In genomic region chr7:132614428-132615076, GRCh38 we compare ENCODE assay signal across 8 cellular contexts. TPM values are rescaled to one million over a fixed set of nuclear protein-coding genes. Genes with fewer than 3 reads are reported as not detected.
DNase-seq lines count a peak whose midpoint lies in the region; ATAC-seq and FAIRE-seq lines count a peak whose summit lies in the region.

No MANE protein-coding gene starts in this region.

- no peak overlapping the region for H3K27ac ChIP-seq in iPS-18a (ENCODE audit: low read length)

- FAIRE-seq in RCC 7860 (lab: Jason Lieb, UNC) = no peak

- H3K27me3 ChIP-seq in iPS-18a (ENCODE audit: control insufficient read depth, insufficient read depth, low read length) = peaks cover 11% of the 10 kb centered on the region

- intact Hi-C loops in activated T-helper 1 cell treated with anti-CD3 and anti-CD28 coated beads, Interleukin-12 subunit alpha, Interleukin-12 subunit beta, Interleukin-2, Interleukin-4 antibody, amounts not matched to agents 30 ng/mL and 10 ng/mL and 1 ng/mL, durations not matched to agents 14 hours and 24 hours and 36 hours (cut with micrococcal nuclease) = no loop called here

- H3K9ac ChIP-seq in iPS-18a (ENCODE audit: low read length) = no peak overlapping the region

- peaks cover 13% of the 10 kb centered on the region for H3K27me3 Mint-ChIP-seq in activated CD4-positive, alpha-beta T cell treated with anti-CD3 and anti-CD28 coated beads, Interleukin-2, amount 10 ng/mL, durations not matched to agents 7 days and 5 days
- H3K27me3 Mint-ChIP-seq in activated T-helper 1 cell treated with anti-CD3 and anti-CD28 coated beads, Interleukin-12 subunit alpha, Interleukin-12 subunit beta, Interleukin-2, Interleukin-4 antibody, amounts not matched to agents 30 ng/mL and 10 ng/mL and 1 ng/mL, durations not matched to agents 14 hours and 24 hours and 36 hours (ENCODE audit: insufficient read depth) = peaks cover 19% of the 10 kb centered on the region
- peaks cover 23% of the 10 kb centered on the region for H3K27me3 Mint-ChIP-seq in stimulated activated naive CD8-positive, alpha-beta T cell treated with anti-CD3 and anti-CD28 coated beads, Interleukin-15, amount 100 ng/mL, for 72 hours

- peak overlapping the region; percentile 53 for H3K4me3 ChIP-seq in iPS-18a (ENCODE audit: low read length)

- H3K36me3 Mint-ChIP-seq in activated CD4-positive, alpha-beta T cell treated with anti-CD3 and anti-CD28 coated beads, Interleukin-2, amount 10 ng/mL, durations not matched to agents 7 days and 5 days (ENCODE audit: low read depth) = no peaks in the 10 kb centered on the region
- no peaks in the 10 kb centered on the region for H3K36me3 Mint-ChIP-seq in activated T-helper 1 cell treated with anti-CD3 and anti-CD28 coated beads, Interleukin-12 subunit alpha, Interleukin-12 subunit beta, Interleukin-2, Interleukin-4 antibody, amounts not matched to agents 30 ng/mL and 10 ng/mL and 1 ng/mL, durations not matched to agents 14 hours and 24 hours and 36 hours (ENCODE audit: low read depth)

- no peak for ATAC-seq in stimulated activated naive CD8-positive, alpha-beta T cell treated with anti-CD3 and anti-CD28 coated beads, Interleukin-15, amount 100 ng/mL, for 72 hours
- ATAC-seq in GM19023 (IDR thresholded peaks at IDR 0.05; ENCODE audit: unreplicated experiment) (no peak), HG03175 (IDR thresholded peaks at IDR 0.05; ENCODE audit: unreplicated experiment) (no peak)

- DNase-seq in activated CD4-positive, alpha-beta T cell treated with anti-CD3 and anti-CD28 coated beads, Interleukin-2, amount 10 ng/mL, durations not matched to agents 7 days and 5 days = no peak
- DNase-seq in activated CD4-positive, alpha-beta T cell treated with anti-CD3 and anti-CD28 coated beads, Interleukin-2, amount 50 U/mL, for 4 hours = no peak
- DNase-seq in activated T-helper 1 cell treated with anti-CD3 and anti-CD28 coated beads, Interleukin-12 subunit alpha, Interleukin-12 subunit beta, Interleukin-2, Interleukin-4 antibody, amounts not matched to agents 30 ng/mL and 10 ng/mL and 1 ng/mL, durations not matched to agents 14 hours and 24 hours and 36 hours (ENCODE audit: low spot score) = no peak
- DNase-seq in stimulated activated naive CD8-positive, alpha-beta T cell treated with anti-CD3 and anti-CD28 coated beads, Interleukin-15, amount 100 ng/mL, for 72 hours = no peak
- DNase-seq in RCC 7860 (ENCODE audit: low spot score) = no peak

- H3K4me3 Mint-ChIP-seq in activated CD4-positive, alpha-beta T cell treated with anti-CD3 and anti-CD28 coated beads, Interleukin-2, amount 10 ng/mL, durations not matched to agents 7 days and 5 days = peak overlapping the region; percentile 26
- H3K4me3 Mint-ChIP-seq in activated T-helper 1 cell treated with anti-CD3 and anti-CD28 coated beads, Interleukin-12 subunit alpha, Interleukin-12 subunit beta, Interleukin-2, Interleukin-4 antibody, amounts not matched to agents 30 ng/mL and 10 ng/mL and 1 ng/mL, durations not matched to agents 14 hours and 24 hours and 36 hours = peak overlapping the region; percentile 43
- peak overlapping the region; percentile 52 to 65 for H3K4me3 Mint-ChIP-seq in stimulated activated naive CD8-positive, alpha-beta T cell treated with anti-CD3 and anti-CD28 coated beads, Interleukin-15, amount 100 ng/mL, for 72 hours

- peaks cover 10% of the 10 kb centered on the region for H3K4me1 ChIP-seq in iPS-18a (ENCODE audit: control insufficient read depth, low read depth, low read length)

- no peak overlapping the region for H3K27ac Mint-ChIP-seq in activated CD4-positive, alpha-beta T cell treated with anti-CD3 and anti-CD28 coated beads, Interleukin-2, amount 10 ng/mL, durations not matched to agents 7 days and 5 days
- no peak overlapping the region for H3K27ac Mint-ChIP-seq in activated T-helper 1 cell treated with anti-CD3 and anti-CD28 coated beads, Interleukin-12 subunit alpha, Interleukin-12 subunit beta, Interleukin-2, Interleukin-4 antibody, amounts not matched to agents 30 ng/mL and 10 ng/mL and 1 ng/mL, durations not matched to agents 14 hours and 24 hours and 36 hours
- H3K27ac Mint-ChIP-seq in stimulated activated naive CD8-positive, alpha-beta T cell treated with anti-CD3 and anti-CD28 coated beads, Interleukin-15, amount 100 ng/mL, for 72 hours = peak overlapping the region in 1 of 2 donors; percentile 63

- POLR2A ChIA-PET in activated CD4-positive, alpha-beta T cell treated with anti-CD3 and anti-CD28 coated beads, Interleukin-2, amount 10 ng/mL, durations not matched to agents 7 days and 5 days (lab: Charles Lee) = no interaction called here

- no peaks in the 10 kb centered on the region for H3K36me3 ChIP-seq in iPS-18a (ENCODE audit: control insufficient read depth, low read depth, low read length)

- H3K9me3 ChIP-seq in iPS-18a (ENCODE audit: control insufficient read depth, low read depth, low read length) = no peaks in the 10 kb centered on the region

- H3K4me1 Mint-ChIP-seq in activated CD4-positive, alpha-beta T cell treated with anti-CD3 and anti-CD28 coated beads, Interleukin-2, amount 10 ng/mL, durations not matched to agents 7 days and 5 days = peaks cover 3% of the 10 kb centered on the region
- H3K4me1 Mint-ChIP-seq in activated T-helper 1 cell treated with anti-CD3 and anti-CD28 coated beads, Interleukin-12 subunit alpha, Interleukin-12 subunit beta, Interleukin-2, Interleukin-4 antibody, amounts not matched to agents 30 ng/mL and 10 ng/mL and 1 ng/mL, durations not matched to agents 14 hours and 24 hours and 36 hours (ENCODE audit: low read depth) = no peaks in the 10 kb centered on the region
- H3K4me1 Mint-ChIP-seq in stimulated activated naive CD8-positive, alpha-beta T cell treated with anti-CD3 and anti-CD28 coated beads, Interleukin-15, amount 100 ng/mL, for 72 hours = peaks cover 10% of the 10 kb centered on the region

- H3K9me3 Mint-ChIP-seq in activated CD4-positive, alpha-beta T cell treated with anti-CD3 and anti-CD28 coated beads, Interleukin-2, amount 10 ng/mL, durations not matched to agents 7 days and 5 days = no peaks in the 10 kb centered on the region
- H3K9me3 Mint-ChIP-seq in activated T-helper 1 cell treated with anti-CD3 and anti-CD28 coated beads, Interleukin-12 subunit alpha, Interleukin-12 subunit beta, Interleukin-2, Interleukin-4 antibody, amounts not matched to agents 30 ng/mL and 10 ng/mL and 1 ng/mL, durations not matched to agents 14 hours and 24 hours and 36 hours = no peaks in the 10 kb centered on the region
- no peaks in the 10 kb centered on the region for H3K9me3 Mint-ChIP-seq in stimulated activated naive CD8-positive, alpha-beta T cell treated with anti-CD3 and anti-CD28 coated beads, Interleukin-15, amount 100 ng/mL, for 72 hours

- CTCF ChIA-PET in activated CD4-positive, alpha-beta T cell treated with anti-CD3 and anti-CD28 coated beads, Interleukin-2, amount 10 ng/mL, durations not matched to agents 7 days and 5 days (lab: Charles Lee) = no interaction called here

RNA-seq across cellular contexts. Expression of gene PLXNA4, which starts 38.3 kb away (rescaled TPM):
- total RNA-seq in activated CD4-positive, alpha-beta T cell treated with anti-CD3 and anti-CD28 coated beads, Interleukin-2, amount 10 ng/mL, durations not matched to agents 7 days and 5 days = 10 to 100 TPM; 21.3 to 23.3 TPM
- 0.13 and 0.15 TPM in 2 replicates for total RNA-seq in activated T-helper 1 cell treated with anti-CD3 and anti-CD28 coated beads, Interleukin-12 subunit alpha, Interleukin-12 subunit beta, Interleukin-2, Interleukin-4 antibody, amounts not matched to agents 30 ng/mL and 10 ng/mL and 1 ng/mL, durations not matched to agents 14 hours and 24 hours and 36 hours

Comparison
In these comparisons a context has a peak if more than half of its experiments do, and no peak if none do; other contexts are left out.
1. RNA of gene PLXNA4, which starts 38.3 kb away (total RNA-seq): 21.3 to 23.3 TPM in activated CD4-positive, alpha-beta T cell treated with anti-CD3 and anti-CD28 coated beads, Interleukin-2, amount 10 ng/mL, durations not matched to agents 7 days and 5 days; 0.13 to 0.15 TPM in activated T-helper 1 cell treated with anti-CD3 and anti-CD28 coated beads, Interleukin-12 subunit alpha, Interleukin-12 subunit beta, Interleukin-2, Interleukin-4 antibody, amounts not matched to agents 30 ng/mL and 10 ng/mL and 1 ng/mL, durations not matched to agents 14 hours and 24 hours and 36 hours; every median in the first group is over 10 times any median in the second.
2. Peak in every context shown above with its lines, with median percentiles within 50 percentile points of each other: H3K4me3 Mint-ChIP-seq.